In the genomic region with DNA sequence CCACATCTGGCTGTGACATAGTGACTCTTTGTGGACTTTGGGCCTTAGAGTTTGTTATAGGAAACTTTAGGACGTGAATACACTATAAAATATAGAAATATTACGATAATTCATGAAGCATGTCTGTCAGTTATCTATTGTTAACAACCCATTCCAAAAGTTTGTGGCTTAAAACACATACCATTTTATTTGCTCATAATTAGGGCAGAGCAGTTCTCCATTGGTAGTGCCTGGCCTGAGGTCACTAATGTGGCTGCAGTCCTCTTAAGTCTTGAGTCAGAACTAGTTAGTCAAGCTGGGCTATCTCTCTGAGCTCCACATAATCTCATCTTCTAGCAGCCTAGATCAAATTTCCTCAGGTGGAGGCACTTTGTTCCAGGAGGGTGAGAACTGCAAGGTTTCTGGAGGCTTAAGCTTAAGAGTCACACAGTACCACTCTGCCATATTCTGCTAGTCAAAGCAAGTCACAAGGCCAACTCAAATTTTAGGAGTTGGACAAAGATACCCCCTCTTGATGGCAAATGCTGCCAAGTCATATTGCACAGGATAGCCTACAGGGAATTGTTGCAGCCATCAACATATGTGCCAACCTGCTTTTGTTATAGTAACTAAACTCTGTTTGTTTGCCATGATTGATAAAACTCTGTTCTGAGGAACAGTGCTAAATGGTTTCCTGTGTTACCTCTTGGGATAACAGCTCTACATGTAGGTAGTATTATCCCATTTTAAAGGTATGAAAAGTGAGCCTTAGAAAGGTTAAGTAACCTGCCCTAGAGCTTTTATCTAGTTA, we compare ENCODE assay signal across 15 cellular contexts. TPM values are rescaled to one million over a fixed set of nuclear protein-coding genes. Genes with fewer than 3 reads are reported as not detected.
DNase-seq lines count a peak whose midpoint lies in the region; ATAC-seq, FAIRE-seq and TF ChIP-seq lines count a peak whose summit lies in the region.
"Had no signal": no experiment of that assay in that cellular context is flagged by ENCODE, and none has a peak within 500 bp of the region (broad histone marks: within the 10 kb centered on the region; RNA-seq: fewer than 3 reads in every experiment).

No MANE protein-coding gene starts in this region.

- H3K9me3 ChIP-seq in astrocyte (ENCODE audit: insufficient read depth, low read depth, low read length) (no peaks in the 10 kb centered on the region), keratinocyte (ENCODE audit: control insufficient read depth, low read depth, low read length) (no peaks in the 10 kb centered on the region)

- H3K4me1 ChIP-seq in astrocyte (ENCODE audit: insufficient read depth, low read length) (peaks cover 8% of the 10 kb centered on the region), keratinocyte (ENCODE audit: control insufficient read depth, extremely low read depth, insufficient read depth, low read length) (peaks cover 19% of the 10 kb centered on the region)

- DNase-seq in AG20443 (ENCODE audit: low spot score) (peak; percentile 77), HS-5 (ENCODE audit: low read depth) (peak; percentile 75), astrocyte (ENCODE audit: low read depth) (peak; percentile 93), keratinocyte (ENCODE audit: low read depth, low spot score) (no peak)
- no peak for DNase-seq in stimulated activated CD8-positive, alpha-beta memory T cell treated with anti-CD3 and anti-CD28 coated beads, Interleukin-4, amount 100 ng/mL, for 48 hours
- DNase-seq: activated CD4-positive, alpha-beta memory T cell treated with anti-CD3 and anti-CD28 coated beads for 36 hours; activated naive CD8-positive, alpha-beta T cell treated with anti-CD3 and anti-CD28 coated beads, Interleukin-2, amount 10 ng/mL, durations not matched to agents 7 days and 5 days; effector memory CD4-positive, alpha-beta T cell; NCI-H446 treated with DMSO at 0.1 percent for 48 hours; stimulated activated naive CD8-positive, alpha-beta T cell treated with anti-CD3 and anti-CD28 coated beads, Interleukin-15, Interleukin-2, amounts not matched to agents 100 U/mL and 50 U/mL, for 24 hours had no signal

- TF ChIP-seq CTCF in astrocyte (IDR thresholded peaks at IDR 0.05; ENCODE audit: insufficient read depth, low read depth, low read length) (no peak), keratinocyte (optimal IDR thresholded peaks at IDR 0.05 in 1 of 3, IDR thresholded peaks at IDR 0.05 in 1 of 3, conservative IDR thresholded peaks at IDR 0.05 in 1 of 3; ENCODE audit: extremely low read depth in 1 of 3, insufficient read depth in 2 of 3, low read length in 3 of 3) (no peak)

- no peak overlapping the region for H3K9ac ChIP-seq in astrocyte (ENCODE audit: low read length)
- no peak overlapping the region for H3K9ac ChIP-seq in keratinocyte (ENCODE audit: control insufficient read depth, extremely low read depth, insufficient read depth, low read length)
- H3K9ac ChIP-seq: KMS-11 had no signal

- no peaks in the 10 kb centered on the region for H3K36me3 ChIP-seq in astrocyte (ENCODE audit: insufficient read depth, low read length)
- H3K36me3 ChIP-seq in keratinocyte (ENCODE audit: control insufficient read depth in 2 of 2, extremely low read depth in 1 of 2, insufficient read depth in 2 of 2, low read length in 2 of 2), result no peaks in the 10 kb centered on the region

- H3K27ac ChIP-seq in astrocyte (ENCODE audit: low read depth, low read length) (no peak overlapping the region), keratinocyte (ENCODE audit: control insufficient read depth, insufficient read depth, low read length) (peak overlapping the region; percentile 2)
- H3K27ac ChIP-seq: KMS-11 had no signal

- H3K9me1 ChIP-seq in keratinocyte (ENCODE audit: control insufficient read depth, extremely low read depth, insufficient read depth, low read length), result no peaks in the 10 kb centered on the region

- FAIRE-seq in astrocyte (lab: Jason Lieb, UNC) (peak; percentile 75), keratinocyte (lab: Jason Lieb, UNC) (peak; percentile 93)

- no peak overlapping the region for H3K4me3 Mint-ChIP-seq in astrocyte (ENCODE audit: unreplicated experiment)
- H3K4me3 Mint-ChIP-seq: activated CD4-positive, alpha-beta memory T cell treated with anti-CD3 and anti-CD28 coated beads for 36 hours; activated naive CD8-positive, alpha-beta T cell treated with anti-CD3 and anti-CD28 coated beads, Interleukin-2, amount 10 ng/mL, durations not matched to agents 7 days and 5 days; nephron had no signal

- H3K4me2 ChIP-seq in astrocyte (ENCODE audit: low read length) (peak overlapping the region; percentile 24), keratinocyte (ENCODE audit: control insufficient read depth, extremely low read depth, insufficient read depth, low read depth, low read length) (peak overlapping the region; percentile 47)
- H3K4me2 ChIP-seq: KMS-11 had no signal

- peaks cover 3% of the 10 kb centered on the region for H3K36me3 Mint-ChIP-seq in astrocyte (ENCODE audit: low read depth, unreplicated experiment)
- H3K36me3 Mint-ChIP-seq: activated CD4-positive, alpha-beta memory T cell treated with anti-CD3 and anti-CD28 coated beads for 36 hours had no signal

- H3K27ac Mint-ChIP-seq in astrocyte (ENCODE audit: unreplicated experiment), result no peak overlapping the region
- H3K27ac Mint-ChIP-seq: activated CD4-positive, alpha-beta memory T cell treated with anti-CD3 and anti-CD28 coated beads for 36 hours; activated naive CD8-positive, alpha-beta T cell treated with anti-CD3 and anti-CD28 coated beads, Interleukin-2, amount 10 ng/mL, durations not matched to agents 7 days and 5 days; nephron had no signal

- ATAC-seq in HG03039 (IDR thresholded peaks at IDR 0.05; ENCODE audit: unreplicated experiment), result no peak
- ATAC-seq in GM21717 (IDR thresholded peaks at IDR 0.05; ENCODE audit: unreplicated experiment), result no peak
- ATAC-seq in HG03565 (IDR thresholded peaks at IDR 0.05; ENCODE audit: unreplicated experiment), result no peak
- ATAC-seq: stimulated activated naive CD8-positive, alpha-beta T cell treated with anti-CD3 and anti-CD28 coated beads, Interleukin-15, Interleukin-2, amounts not matched to agents 100 U/mL and 50 U/mL, for 24 hours had no signal

- no peaks in the 10 kb centered on the region for H3K9me3 Mint-ChIP-seq in astrocyte (ENCODE audit: unreplicated experiment)
- H3K9me3 Mint-ChIP-seq: activated CD4-positive, alpha-beta memory T cell treated with anti-CD3 and anti-CD28 coated beads for 36 hours; activated naive CD8-positive, alpha-beta T cell treated with anti-CD3 and anti-CD28 coated beads, Interleukin-2, amount 10 ng/mL, durations not matched to agents 7 days and 5 days; nephron had no signal

- dilution Hi-C loops in keratinocyte (cut with MboI; ENCODE audit: extremely low pct_ligation_motif_present, low sequenced_read_pairs), result no loop called here

- peaks cover 16% of the 10 kb centered on the region for H3K4me1 Mint-ChIP-seq in astrocyte (ENCODE audit: low read depth, unreplicated experiment)

- H2AFZ ChIP-seq in astrocyte (ENCODE audit: low read depth, low read length), result no peak overlapping the region
- H2AFZ ChIP-seq in keratinocyte (ENCODE audit: control insufficient read depth, low read length), result no peak overlapping the region

- H3K4me3 ChIP-seq in astrocyte (ENCODE audit: insufficient read depth, low read depth, low read length) (no peak overlapping the region), keratinocyte (ENCODE audit: control insufficient read depth in 2 of 3, extremely low read depth in 1 of 3, insufficient read depth in 2 of 3, low read depth in 1 of 3, low read length in 3 of 3) (no peak overlapping the region)

- H4K20me1 ChIP-seq in astrocyte (ENCODE audit: insufficient read depth, low read length) (peaks cover 61% of the 10 kb centered on the region), keratinocyte (ENCODE audit: control insufficient read depth, extremely low read depth, insufficient read depth, low read length) (no peaks in the 10 kb centered on the region)

- H3K27me3 ChIP-seq in astrocyte (ENCODE audit: insufficient read depth, low read length), result no peaks in the 10 kb centered on the region
- H3K27me3 ChIP-seq in keratinocyte (ENCODE audit: control insufficient read depth, extremely low read depth, insufficient read depth, low read length), result no peaks in the 10 kb centered on the region

- H3K79me2 ChIP-seq in astrocyte (ENCODE audit: insufficient read depth, low read length), result peaks cover 73% of the 10 kb centered on the region
- H3K79me2 ChIP-seq in keratinocyte (ENCODE audit: control insufficient read depth, insufficient read depth, low read length), result peaks cover 77% of the 10 kb centered on the region

- H3K27me3 Mint-ChIP-seq in astrocyte (ENCODE audit: low read depth, unreplicated experiment), result no peaks in the 10 kb centered on the region
- H3K27me3 Mint-ChIP-seq: activated CD4-positive, alpha-beta memory T cell treated with anti-CD3 and anti-CD28 coated beads for 36 hours; activated naive CD8-positive, alpha-beta T cell treated with anti-CD3 and anti-CD28 coated beads, Interleukin-2, amount 10 ng/mL, durations not matched to agents 7 days and 5 days had no signal

RNA-seq across cellular contexts. Expression of a gene that starts 8.7 kb away (rescaled TPM):
- 17.6 and 19.2 TPM in 2 replicates for total RNA-seq in astrocyte
- polyA plus RNA-seq in keratinocyte, result 8.5 to 12.1 TPM (median 8.8 TPM) in 3 replicates
- polyA plus RNA-seq in keratinocyte (2011; ENCODE audit: low read depth), result 5.7 TPM
- 4.2 and 8.6 TPM in 2 replicates for polyA plus RNA-seq in keratinocyte (2011; cell fraction: cytosol; rRNA removed)
- polyA plus RNA-seq in keratinocyte (2011; cell fraction: nucleus; rRNA removed), result 43.4 and 47.9 TPM in 2 replicates
- 4.8 and 5.6 TPM in 2 replicates for polyA plus RNA-seq in keratinocyte (2012; ENCODE audit: low replicate concordance)
- 49.2 to 86.3 TPM (median 58.0 TPM) in 3 replicates for polyA minus RNA-seq in keratinocyte
- polyA minus RNA-seq in keratinocyte (2011; cell fraction: cytosol; rRNA and poly(A)+ RNA removed), result 14.0 TPM
- 54.4 and 101 TPM in 2 replicates for polyA minus RNA-seq in keratinocyte (2011; cell fraction: nucleus; rRNA and poly(A)+ RNA removed)

RNA-seq across cellular contexts. Expression of a gene that starts 8.7 kb away (rescaled TPM):
- 56.9 and 61.6 TPM in 2 replicates for total RNA-seq in astrocyte
- polyA plus RNA-seq in keratinocyte, result 64.3 to 131 TPM (median 85.5 TPM) in 3 replicates
- 164 TPM for polyA plus RNA-seq in keratinocyte (2011; ENCODE audit: low read depth)
- 82.4 and 168 TPM in 2 replicates for polyA plus RNA-seq in keratinocyte (2011; cell fraction: cytosol; rRNA removed)
- polyA plus RNA-seq in keratinocyte (2011; cell fraction: nucleus; rRNA removed), result 25.2 and 35.1 TPM in 2 replicates
- 69.9 and 115 TPM in 2 replicates for polyA plus RNA-seq in keratinocyte (2012; ENCODE audit: low replicate concordance)
- polyA minus RNA-seq in keratinocyte, result 3.8 to 36.5 TPM (median 10.1 TPM) in 3 replicates
- 27.4 TPM for polyA minus RNA-seq in keratinocyte (2011; cell fraction: cytosol; rRNA and poly(A)+ RNA removed)
- polyA minus RNA-seq in keratinocyte (2011; cell fraction: nucleus; rRNA and poly(A)+ RNA removed), result 3.9 and 7.2 TPM in 2 replicates

RNA-seq across cellular contexts. Expression of a gene that starts 39.9 kb away (rescaled TPM):
- not detected in 2 replicates for total RNA-seq in astrocyte
- polyA plus RNA-seq in keratinocyte, result not detected in 3 replicates
- polyA plus RNA-seq in keratinocyte (2011; ENCODE audit: low read depth), result not detected
- not detected in 2 replicates for polyA plus RNA-seq in keratinocyte (2011; cell fraction: cytosol; rRNA removed)
- not detected in 2 replicates for polyA plus RNA-seq in keratinocyte (2011; cell fraction: nucleus; rRNA removed)
- polyA plus RNA-seq in keratinocyte (2012; ENCODE audit: low replicate concordance), result not detected in 2 replicates
- polyA minus RNA-seq in keratinocyte, result not detected in 3 replicates
- polyA minus RNA-seq in keratinocyte (2011; cell fraction: cytosol; rRNA and poly(A)+ RNA removed), result not detected
- not detected in 2 replicates for polyA minus RNA-seq in keratinocyte (2011; cell fraction: nucleus; rRNA and poly(A)+ RNA removed)
- total RNA-seq: activated CD4-positive, alpha-beta memory T cell treated with anti-CD3 and anti-CD28 coated beads for 36 hours had no signal

RNA-seq across cellular contexts. Expression of a gene that starts 53.2 kb away (rescaled TPM):
- not detected in 2 replicates for total RNA-seq in astrocyte
- not detected in 3 replicates for polyA plus RNA-seq in keratinocyte
- polyA plus RNA-seq in keratinocyte (2011; ENCODE audit: low read depth), result not detected
- polyA plus RNA-seq in keratinocyte (2011; cell fraction: cytosol; rRNA removed), result not detected in 2 replicates
- not detected in 2 replicates for polyA plus RNA-seq in keratinocyte (2011; cell fraction: nucleus; rRNA removed)
- not detected in 2 replicates for polyA plus RNA-seq in keratinocyte (2012; ENCODE audit: low replicate concordance)
- polyA minus RNA-seq in keratinocyte, result not detected in 3 replicates
- not detected for polyA minus RNA-seq in keratinocyte (2011; cell fraction: cytosol; rRNA and poly(A)+ RNA removed)
- polyA minus RNA-seq in keratinocyte (2011; cell fraction: nucleus; rRNA and poly(A)+ RNA removed), result not detected in 2 replicates
- total RNA-seq: activated CD4-positive, alpha-beta memory T cell treated with anti-CD3 and anti-CD28 coated beads for 36 hours; activated naive CD8-positive, alpha-beta T cell treated with anti-CD3 and anti-CD28 coated beads, Interleukin-2, amount 10 ng/mL, durations not matched to agents 7 days and 5 days had no signal

Comparison
In these comparisons a context has a peak if more than half of its experiments do, and no peak if none do; other contexts are left out.
1. DNase-seq: peak in AG20443 (single experiment), HS-5 (single experiment) and astrocyte (single experiment); none in keratinocyte (single experiment) and stimulated activated CD8-positive, alpha-beta memory T cell treated with anti-CD3 and anti-CD28 coated beads, Interleukin-4, amount 100 ng/mL, for 48 hours (single experiment).